10 cellular contexts compared by ENCODE assay signal in the genomic region with DNA sequence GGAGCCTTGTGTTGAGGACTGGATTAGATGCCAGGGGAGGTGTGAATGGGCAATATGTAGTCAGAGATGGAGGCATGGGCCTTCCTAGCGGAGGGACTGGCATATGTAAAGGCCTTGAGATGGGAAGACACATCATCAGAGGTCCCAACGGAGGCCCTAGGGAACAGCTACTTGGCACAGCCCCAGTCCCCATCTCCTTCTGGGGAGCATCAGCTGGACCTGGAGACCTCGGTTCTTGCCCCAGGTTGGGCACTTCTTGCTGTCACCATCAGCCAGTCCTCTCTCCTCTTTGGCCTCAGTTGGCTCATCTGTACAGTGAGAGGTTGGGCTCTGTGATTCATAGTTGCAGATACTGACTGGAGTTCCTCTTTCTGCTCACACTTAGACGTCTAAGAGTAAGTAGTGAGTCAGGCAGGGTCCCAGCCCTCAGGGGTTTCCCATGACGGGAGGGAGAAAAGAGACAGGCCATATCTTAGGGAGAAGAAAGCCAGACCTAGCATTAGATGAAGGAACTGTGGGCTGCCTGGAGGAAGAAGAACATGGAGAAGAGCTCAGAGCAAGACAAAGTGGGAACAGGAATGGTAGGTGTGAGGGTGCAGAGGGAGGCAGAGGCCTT. TPM values are rescaled to one million over a fixed set of nuclear protein-coding genes. Genes with fewer than 3 reads are reported as not detected.
A peak's percentile ranks its signal among the peaks of the same experiment; 100 is the strongest.
DNase-seq lines count a peak whose midpoint lies in the region; ATAC-seq, FAIRE-seq and TF ChIP-seq lines count a peak whose summit lies in the region.
"Had no signal": no experiment of that assay in that cellular context is flagged by ENCODE, and none has a peak within 500 bp of the region (broad histone marks: within the 10 kb centered on the region; RNA-seq: fewer than 3 reads in every experiment).

No MANE protein-coding gene starts in this region.

- H3K36me3 Mint-ChIP-seq in activated naive CD4-positive, alpha-beta T cell treated with anti-CD3 and anti-CD28 coated beads, Interleukin-2, amount 10 ng/mL, durations not matched to agents 7 days and 5 days: peaks cover 4% of the 10 kb centered on the region
- H3K36me3 Mint-ChIP-seq in stimulated activated naive B cell treated with anti-CD40 and anti-IgM and Interleukin-4, amounts not matched to agents 10 μg/mL and 1 μg/mL and 100 μg/mL, for 72 hours: peaks cover 4 to 6% of the 10 kb centered on the region in 2 donors

- no peak overlapping the region for H2BK20ac ChIP-seq in H1 (ENCODE audit: low read length)

- WGBS in H1 (ENCODE audit: extremely low coverage in 1 of 2, insufficient coverage in 1 of 2, insufficient read length in 1 of 2, insufficient replicate concordance in 2 of 2, low coverage in 1 of 2, low lambda C conversion rate in 2 of 2, missing lambda C conversion rate in 1 of 2), 2 experiments: 92% methylated on average over 5 of the region's 5 CpGs; no CpG with 5 or more reads in 1 of the 2 experiments

- peaks cover 0 to 2% of the 10 kb centered on the region in 2 experiments for H4K20me1 ChIP-seq in H1 (replicated peaks in 1 of 2; ENCODE audit: control insufficient read depth in 1 of 2, insufficient read depth in 2 of 2, low read length in 2 of 2)

- H4K5ac ChIP-seq in H1 (ENCODE audit: insufficient read length, low read depth, low read length): no peak overlapping the region

- H2BK120ac ChIP-seq in H1 (replicated peaks; ENCODE audit: low read depth, low read length): no peak overlapping the region

- peaks cover 0 to 5% (median under 1%) of the 10 kb centered on the region in 4 experiments; a peak in 4 of 8 replicates for H3K36me3 ChIP-seq in H1 (ENCODE audit: control insufficient read depth in 2 of 4, insufficient read depth in 4 of 4, low read length in 3 of 4)

- H2AFZ ChIP-seq in H1 (ENCODE audit: low read length): no peak overlapping the region

- H2BK15ac ChIP-seq in H1 (ENCODE audit: low read length): 0 out of 2 replicates have a peak overlapping the region, but pooled peaks have one; percentile 81

- no peak overlapping the region for H3K4me2 ChIP-seq in H1 (ENCODE audit: insufficient read depth in 1 of 2, low read depth in 2 of 2, low read length in 2 of 2)

- H4K91ac ChIP-seq in H1 (replicated peaks; ENCODE audit: insufficient read length, low read length): no peak overlapping the region

- H3K4me1 Mint-ChIP-seq in activated naive CD4-positive, alpha-beta T cell treated with anti-CD3 and anti-CD28 coated beads, Interleukin-2, amount 10 ng/mL, durations not matched to agents 7 days and 5 days: peaks cover 49% of the 10 kb centered on the region
- peaks cover 40 to 50% of the 10 kb centered on the region in 2 donors for H3K4me1 Mint-ChIP-seq in stimulated activated naive B cell treated with anti-CD40 and anti-IgM and Interleukin-4, amounts not matched to agents 10 μg/mL and 1 μg/mL and 100 μg/mL, for 72 hours

- no peak overlapping the region for H3K4ac ChIP-seq in H1 (replicated peaks; ENCODE audit: insufficient read length, low read depth, low read length)

- peaks cover 0 to 7% (median 2%) of the 10 kb centered on the region in 4 experiments; a peak in 4 of 7 replicates for H3K27me3 ChIP-seq in H1 (replicated peaks in 1 of 4; ENCODE audit: control insufficient read depth in 3 of 4, extremely low read depth in 1 of 4, insufficient read depth in 3 of 4, low read length in 3 of 4)

- no peak for TF ChIP-seq EP300 in H1 (IDR thresholded peaks at IDR 0.05; ENCODE audit: borderline replicate concordance in 1 of 2, low read depth in 2 of 2, low read length in 2 of 2)

- CTCF ChIA-PET in activated naive CD4-positive, alpha-beta T cell treated with anti-CD3 and anti-CD28 coated beads, Interleukin-2, amount 10 ng/mL, durations not matched to agents 7 days and 5 days (lab: Charles Lee): no interaction called here
- CTCF ChIA-PET in H1 (lab: Charles Lee; ENCODE audit: partially characterized antibody): interaction anchor here (1.7 kb wide), 1 partner anchor 17 kb away, joined by 3 read pairs; no protein-coding TSS in a partner anchor

- no peak overlapping the region for H3K4me3 ChIP-seq in H1 (ENCODE audit: extremely low read depth in 1 of 4, insufficient read depth in 2 of 4, low read depth in 3 of 4, low read length in 4 of 4)

- FAIRE-seq in H1 (lab: Jason Lieb, UNC): no peak

- DNase-seq in activated naive CD4-positive, alpha-beta T cell treated with Interleukin-2 at 50 U/mL for 16 hours: peak; percentile 34
- no peak for DNase-seq in activated naive CD4-positive, alpha-beta T cell treated with anti-CD3 and anti-CD28 coated beads, Interleukin-2, amount 10 ng/mL, durations not matched to agents 7 days and 5 days
- DNase-seq in SIG-M5 treated with dmso at 0.1 percent for 504 hours (lab: John Stamatoyannopoulos, UW; ENCODE audit: unreplicated experiment): peak; percentile 88
- no peak for DNase-seq in H1 (ENCODE audit: low read depth in 1 of 2, low spot score in 2 of 2)
- peak; percentile 71 for DNase-seq in stimulated activated naive B cell treated with anti-CD40 and anti-IgM and Interleukin-4, amounts not matched to agents 10 μg/mL and 1 μg/mL and 100 μg/mL, for 72 hours
- DNase-seq in NK-92 treated with Interleukin-12 subunit alpha and Interleukin-12 subunit beta, amount 100 ng/mL, for 24 hours (lab: John Stamatoyannopoulos, UW): no peak
- no peak for DNase-seq in NCI-H146 treated with DMSO at 0.1 percent for 48 hours (lab: John Stamatoyannopoulos, UW; ENCODE audit: unreplicated experiment)
- DNase-seq: SHP77 treated with DMSO at 0.1 percent for 48 hours had no signal

- H3K79me1 ChIP-seq in H1 (ENCODE audit: low read depth, low read length): peaks cover 2% of the 10 kb centered on the region; the same call in 1 of the 2 replicates

- peak overlapping the region; percentile 27; the same call in 1 of the 2 replicates for H2BK12ac ChIP-seq in H1 (ENCODE audit: low read depth, low read length)

- no peak for TF ChIP-seq CTCF in H1 (IDR thresholded peaks at IDR 0.05; ENCODE audit: control extremely low read depth in 1 of 3, insufficient read depth in 1 of 3, low read depth in 1 of 3, low read length in 3 of 3)

- H3K4me3 Mint-ChIP-seq in activated naive CD4-positive, alpha-beta T cell treated with anti-CD3 and anti-CD28 coated beads, Interleukin-2, amount 10 ng/mL, durations not matched to agents 7 days and 5 days: no peak overlapping the region
- H3K4me3 Mint-ChIP-seq in stimulated activated naive B cell treated with anti-CD40 and anti-IgM and Interleukin-4, amounts not matched to agents 10 μg/mL and 1 μg/mL and 100 μg/mL, for 72 hours: peak overlapping the region; percentile 37 to 55

- peaks cover 36% of the 10 kb centered on the region for H3K27me3 Mint-ChIP-seq in activated naive CD4-positive, alpha-beta T cell treated with anti-CD3 and anti-CD28 coated beads, Interleukin-2, amount 10 ng/mL, durations not matched to agents 7 days and 5 days
- no peaks in the 10 kb centered on the region for H3K27me3 Mint-ChIP-seq in stimulated activated naive B cell treated with anti-CD40 and anti-IgM and Interleukin-4, amounts not matched to agents 10 μg/mL and 1 μg/mL and 100 μg/mL, for 72 hours

- ATAC-seq in stimulated activated naive B cell treated with anti-CD40 and anti-IgM and Interleukin-4, amounts not matched to agents 10 μg/mL and 1 μg/mL and 100 μg/mL, for 72 hours (replicated peaks): peak; percentile 69 to 72
- no peak for ATAC-seq in HG02623 (IDR thresholded peaks at IDR 0.05; ENCODE audit: unreplicated experiment)
- ATAC-seq: left lobe of liver had no signal

- H3K56ac ChIP-seq in H1 (replicated peaks; ENCODE audit: insufficient read length, low read depth, low read length): no peak overlapping the region

- H3K23me2 ChIP-seq in H1 (ENCODE audit: low read depth, low read length): peaks cover 8% of the 10 kb centered on the region; the same call in 1 of the 2 replicates

- TF ChIP-seq RAD21 in H1 (IDR thresholded peaks at IDR 0.05 in 1 of 2, conservative IDR thresholded peaks at IDR 0.05 in 1 of 2; ENCODE audit: low read depth in 2 of 2, low read length in 2 of 2): no peak

- H3K23ac ChIP-seq in H1 (ENCODE audit: insufficient read length): no peak overlapping the region

- no peaks in the 10 kb centered on the region for H3K9me3 ChIP-seq in H1 (ENCODE audit: insufficient read depth in 2 of 2, low read depth in 1 of 2, low read length in 1 of 2)

- no peak overlapping the region for H2AK5ac ChIP-seq in H1 (ENCODE audit: low read depth, low read length)

- H2BK5ac ChIP-seq in H1 (ENCODE audit: low read depth, low read length): no peak overlapping the region

- no peak overlapping the region for H3K27ac Mint-ChIP-seq in activated naive CD4-positive, alpha-beta T cell treated with anti-CD3 and anti-CD28 coated beads, Interleukin-2, amount 10 ng/mL, durations not matched to agents 7 days and 5 days
- peak overlapping the region; percentile 93 for H3K27ac Mint-ChIP-seq in stimulated activated naive B cell treated with anti-CD40 and anti-IgM and Interleukin-4, amounts not matched to agents 10 μg/mL and 1 μg/mL and 100 μg/mL, for 72 hours

- no peak overlapping the region for H3K14ac ChIP-seq in H1 (ENCODE audit: insufficient read length)

- POLR2A ChIA-PET in H1 (lab: Charles Lee; ENCODE audit: partially characterized antibody): interaction anchor here (0.6 to 17.1 kb wide), 4 partner anchors 6 to 239 kb away, joined by 3 to 321 read pairs (median 163); a partner anchor contains a TSS

- no peak overlapping the region for H3K27ac ChIP-seq in H1 (ENCODE audit: low read depth, low read length)

- no peaks in the 10 kb centered on the region for H3K9me3 Mint-ChIP-seq in activated naive CD4-positive, alpha-beta T cell treated with anti-CD3 and anti-CD28 coated beads, Interleukin-2, amount 10 ng/mL, durations not matched to agents 7 days and 5 days
- H3K9me3 Mint-ChIP-seq in stimulated activated naive B cell treated with anti-CD40 and anti-IgM and Interleukin-4, amounts not matched to agents 10 μg/mL and 1 μg/mL and 100 μg/mL, for 72 hours: no peaks in the 10 kb centered on the region

- H3K4me1 ChIP-seq in H1 (replicated peaks in 1 of 4; ENCODE audit: control insufficient read depth in 3 of 4, insufficient read depth in 4 of 4, low read length in 3 of 4): peaks cover 0 to 21% (median 16%) of the 10 kb centered on the region in 4 experiments; a peak in 6 of 7 replicates

- peaks cover 3 to 8% of the 10 kb centered on the region in 2 experiments; a peak in 3 of 4 replicates for H3K79me2 ChIP-seq in H1 (ENCODE audit: control insufficient read depth in 1 of 2, insufficient read depth in 2 of 2, low read length in 2 of 2)

- TF ChIP-seq POLR2A in H1 (IDR thresholded peaks at IDR 0.05; ENCODE audit: control extremely low read depth in 1 of 2, low read depth in 2 of 2, low read length in 2 of 2): no peak

- no peak overlapping the region for H4K8ac ChIP-seq in H1 (ENCODE audit: extremely low read depth, insufficient read depth, low read length)

- H3K18ac ChIP-seq in H1 (ENCODE audit: extremely low read depth, low read length): no peak overlapping the region

- no peak overlapping the region for H3K9ac ChIP-seq in H1 (replicated peaks in 1 of 4; ENCODE audit: extremely low read depth in 1 of 4, low read depth in 3 of 4, low read length in 3 of 4)

RNA-seq across cellular contexts. Expression of a gene that starts 3.4 kb away (rescaled TPM):
- total RNA-seq in H1 (2021; fragmentation: NEBNext Ultra II Directional; extraction: Animal tissue kit (Norgen Biotek cat#: 25700)): 536 and 557 TPM in 2 replicates
- 558 and 618 TPM in 2 replicates for polyA plus RNA-seq in H1 (2011; rRNA removed)
- 499 TPM for polyA plus RNA-seq in H1 (2011; cell fraction: cytosol; rRNA removed)
- 234 TPM for polyA plus RNA-seq in H1 (2011; cell fraction: nucleus; rRNA removed)
- 381 to 528 TPM (median 488 TPM) in 4 replicates for polyA plus RNA-seq in H1 (2012, experiment 1 of 2)
- 579 TPM for polyA plus RNA-seq in H1 (2012, experiment 2 of 2)
- 490 TPM for polyA plus RNA-seq in H1 (2013, experiment 1 of 2)
- polyA plus RNA-seq in H1 (2013, experiment 2 of 2): 500 TPM
- polyA minus RNA-seq in H1 (2011; rRNA and poly(A)+ RNA removed): 278 and 338 TPM in 2 replicates
- polyA minus RNA-seq in H1 (2011; cell fraction: cytosol; rRNA and poly(A)+ RNA removed): 161 TPM
- polyA minus RNA-seq in H1 (2011; cell fraction: nucleus; rRNA and poly(A)+ RNA removed): 161 TPM

RNA-seq across cellular contexts. Expression of a gene that starts 22.8 kb away (rescaled TPM):
- 4.1 and 4.2 TPM in 2 replicates for total RNA-seq in H1 (2021; fragmentation: NEBNext Ultra II Directional; extraction: Animal tissue kit (Norgen Biotek cat#: 25700))
- 4.2 and 7.5 TPM in 2 replicates for polyA plus RNA-seq in H1 (2011; rRNA removed)
- 6.3 TPM for polyA plus RNA-seq in H1 (2011; cell fraction: cytosol; rRNA removed)
- 19.5 TPM for polyA plus RNA-seq in H1 (2011; cell fraction: nucleus; rRNA removed)
- polyA plus RNA-seq in H1 (2012, experiment 1 of 2): 3.5 to 5.0 TPM (median 4.1 TPM) in 4 replicates
- 4.7 TPM for polyA plus RNA-seq in H1 (2012, experiment 2 of 2)
- polyA plus RNA-seq in H1 (2013, experiment 1 of 2): 3.7 TPM
- polyA plus RNA-seq in H1 (2013, experiment 2 of 2): 2.8 TPM
- 1.7 and 2.6 TPM in 2 replicates for polyA minus RNA-seq in H1 (2011; rRNA and poly(A)+ RNA removed)
- 1.0 TPM for polyA minus RNA-seq in H1 (2011; cell fraction: cytosol; rRNA and poly(A)+ RNA removed)
- 5.4 TPM for polyA minus RNA-seq in H1 (2011; cell fraction: nucleus; rRNA and poly(A)+ RNA removed)

RNA-seq across cellular contexts. Expression of a gene that starts 22.9 kb away (rescaled TPM):
- 1.2 and 1.5 TPM in 2 replicates for total RNA-seq in H1 (2021; fragmentation: NEBNext Ultra II Directional; extraction: Animal tissue kit (Norgen Biotek cat#: 25700))
- 1.2 and 1.9 TPM in 2 replicates for polyA plus RNA-seq in H1 (2011; rRNA removed)
- polyA plus RNA-seq in H1 (2011; cell fraction: cytosol; rRNA removed): 1.1 TPM
- polyA plus RNA-seq in H1 (2011; cell fraction: nucleus; rRNA removed): 2.3 TPM
- polyA plus RNA-seq in H1 (2012, experiment 1 of 2): 1.1 to 2.7 TPM (median 2.0 TPM) in 4 replicates
- polyA plus RNA-seq in H1 (2012, experiment 2 of 2): 0.75 TPM
- polyA plus RNA-seq in H1 (2013, experiment 1 of 2): 0.97 TPM
- 1.8 TPM for polyA plus RNA-seq in H1 (2013, experiment 2 of 2)
- 0.76 and 1.2 TPM in 2 replicates for polyA minus RNA-seq in H1 (2011; rRNA and poly(A)+ RNA removed)
- polyA minus RNA-seq in H1 (2011; cell fraction: cytosol; rRNA and poly(A)+ RNA removed): not detected
- 2.7 TPM for polyA minus RNA-seq in H1 (2011; cell fraction: nucleus; rRNA and poly(A)+ RNA removed)

RNA-seq across cellular contexts. Expression of a gene that starts 47.6 kb away (rescaled TPM):
- 111 and 112 TPM in 2 replicates for total RNA-seq in H1 (2021; fragmentation: NEBNext Ultra II Directional; extraction: Animal tissue kit (Norgen Biotek cat#: 25700))
- polyA plus RNA-seq in H1 (2011; rRNA removed): 98.6 and 125 TPM in 2 replicates
- polyA plus RNA-seq in H1 (2011; cell fraction: cytosol; rRNA removed): 167 TPM
- polyA plus RNA-seq in H1 (2011; cell fraction: nucleus; rRNA removed): 117 TPM
- polyA plus RNA-seq in H1 (2012, experiment 1 of 2): 163 to 210 TPM (median 188 TPM) in 4 replicates
- 40.2 TPM for polyA plus RNA-seq in H1 (2012, experiment 2 of 2)
- polyA plus RNA-seq in H1 (2013, experiment 1 of 2): 75.4 TPM
- 69.8 TPM for polyA plus RNA-seq in H1 (2013, experiment 2 of 2)
- polyA minus RNA-seq in H1 (2011; rRNA and poly(A)+ RNA removed): 167 and 243 TPM in 2 replicates
- 62.5 TPM for polyA minus RNA-seq in H1 (2011; cell fraction: cytosol; rRNA and poly(A)+ RNA removed)
- polyA minus RNA-seq in H1 (2011; cell fraction: nucleus; rRNA and poly(A)+ RNA removed): 104 TPM

RNA-seq across cellular contexts. Expression of a gene that starts 54.8 kb away (rescaled TPM):
- 40.7 and 42.9 TPM in 2 replicates for total RNA-seq in H1 (2021; fragmentation: NEBNext Ultra II Directional; extraction: Animal tissue kit (Norgen Biotek cat#: 25700))
- 23.3 and 24.8 TPM in 2 replicates for polyA plus RNA-seq in H1 (2011; rRNA removed)
- polyA plus RNA-seq in H1 (2011; cell fraction: cytosol; rRNA removed): 33.0 TPM
- polyA plus RNA-seq in H1 (2011; cell fraction: nucleus; rRNA removed): 50.6 TPM
- 31.2 to 34.6 TPM (median 32.6 TPM) in 4 replicates for polyA plus RNA-seq in H1 (2012, experiment 1 of 2)
- polyA plus RNA-seq in H1 (2012, experiment 2 of 2): 27.9 TPM
- polyA plus RNA-seq in H1 (2013, experiment 1 of 2): 29.6 TPM
- 27.2 TPM for polyA plus RNA-seq in H1 (2013, experiment 2 of 2)
- polyA minus RNA-seq in H1 (2011; rRNA and poly(A)+ RNA removed): 33.0 and 33.3 TPM in 2 replicates
- polyA minus RNA-seq in H1 (2011; cell fraction: cytosol; rRNA and poly(A)+ RNA removed): 19.5 TPM
- 33.1 TPM for polyA minus RNA-seq in H1 (2011; cell fraction: nucleus; rRNA and poly(A)+ RNA removed)

Comparison
In these comparisons a context has a peak if more than half of its experiments do, and no peak if none do; other contexts are left out.
1. DNase-seq: peak in activated naive CD4-positive, alpha-beta T cell treated with Interleukin-2 at 50 U/mL for 16 hours (single experiment), SIG-M5 treated with dmso at 0.1 percent for 504 hours (single experiment) and stimulated activated naive B cell treated with anti-CD40 and anti-IgM and Interleukin-4, amounts not matched to agents 10 μg/mL and 1 μg/mL and 100 μg/mL, for 72 hours (single experiment); none in activated naive CD4-positive, alpha-beta T cell treated with anti-CD3 and anti-CD28 coated beads, Interleukin-2, amount 10 ng/mL, durations not matched to agents 7 days and 5 days (single experiment), H1 (0 of 2), NK-92 treated with Interleukin-12 subunit alpha and Interleukin-12 subunit beta, amount 100 ng/mL, for 24 hours (single experiment) and NCI-H146 treated with DMSO at 0.1 percent for 48 hours (single experiment).